Comparison of ENCODE assay signal across 8 cellular contexts in genomic region chr1:154567386-154568164, GRCh38.
DNase-seq lines count a peak whose midpoint lies in the region; ATAC-seq, FAIRE-seq and TF ChIP-seq lines count a peak whose summit lies in the region.

TSS of gene CHRNB2 (plus strand) at chr1:154567778. CDS start at chr1:154568045, 267 bp downstream.

- no peaks in the 10 kb centered on the region for H3K9me3 ChIP-seq in iPS-15b (ENCODE audit: control insufficient read depth, insufficient read depth, low read length)

- peaks cover 7% of the 10 kb centered on the region for H3K27me3 ChIP-seq in iPS-15b (ENCODE audit: control insufficient read depth, insufficient read depth, low read length)

- TF ChIP-seq CTCF in GM10266 (IDR thresholded peaks at IDR 0.05; ENCODE audit: control insufficient read depth, insufficient read depth, low read depth, missing control alignments) (no peak), astrocyte of the cerebellum (IDR thresholded peaks at IDR 0.05; ENCODE audit: low read depth, low read length, missing control alignments) (no peak)

- peak within 1 kb of the TSS; percentile 41 for H3K9ac ChIP-seq in iPS-15b (ENCODE audit: low read depth, low read length)

- peak within 1 kb of the TSS; percentile 14 for H3K4me3 ChIP-seq in astrocyte of the cerebellum (ENCODE audit: low read depth, low read length)
- peak within 1 kb of the TSS; percentile 79 for H3K4me3 ChIP-seq in iPS-15b (ENCODE audit: low read depth, low read length)
- peak within 1 kb of the TSS in 6 of 7 experiments; percentile 5 to 41 (median 14) for H3K4me3 ChIP-seq in skin epidermis

- DNase-seq in GM10266 (ENCODE audit: extremely low spot score), result peak; percentile 90
- peak; percentile 61 for DNase-seq in NCI-H1436 (lab: John Stamatoyannopoulos, UW)
- DNase-seq in T-helper 22 cell (ENCODE audit: low read depth), result peak; percentile 38
- DNase-seq in astrocyte of the cerebellum (ENCODE audit: low read depth), result no peak
- no peak for DNase-seq in RCC 7860 (ENCODE audit: low spot score)

- in situ Hi-C loops in astrocyte of the cerebellum (cut with HindIII; ENCODE audit: low sequenced_read_pairs), result loop anchor here (5.0 kb wide), 1 partner anchor 290 kb away; no protein-coding TSS in a partner anchor

- ATAC-seq in GM21717 (IDR thresholded peaks at IDR 0.05; ENCODE audit: unreplicated experiment), result no peak

- FAIRE-seq in RCC 7860 (lab: Jason Lieb, UNC), result no peak

- H3K27ac ChIP-seq in skin epidermis, result peak within 1 kb of the TSS in 1 of 21 experiments; percentile 40

- peaks cover 8% of the 10 kb centered on the region for H3K36me3 ChIP-seq in iPS-15b (ENCODE audit: control insufficient read depth, insufficient read depth, low read length)

- peaks cover 8% of the 10 kb centered on the region for H3K4me1 ChIP-seq in iPS-15b (ENCODE audit: control insufficient read depth, insufficient read depth, low read length)

Comparison
In these comparisons a context has a peak if more than half of its experiments do, and no peak if none do; other contexts are left out.
1. DNase-seq: peak in GM10266 (single experiment), NCI-H1436 (single experiment) and T-helper 22 cell (single experiment); none in astrocyte of the cerebellum (single experiment) and RCC 7860 (single experiment).
2. H3K4me3 ChIP-seq: peak in every context shown above with its lines; median percentile 79 in iPS-15b; 14 in astrocyte of the cerebellum; 14 in skin epidermis.